ENCODE assay signal across 9 cellular contexts in genomic region chr9:21160178-21160577, GRCh38. TPM values are rescaled to one million over a fixed set of nuclear protein-coding genes. Genes with fewer than 3 reads are reported as not detected.
DNase-seq lines count a peak whose midpoint lies in the region; ATAC-seq and TF ChIP-seq lines count a peak whose summit lies in the region.
"Had no signal": no experiment of that assay in that cellular context is flagged by ENCODE, and none has a peak within 500 bp of the region (broad histone marks: within the 10 kb centered on the region; RNA-seq: fewer than 3 reads in every experiment).

No MANE protein-coding gene starts in this region.

- DNase-seq in activated naive CD4-positive, alpha-beta T cell treated with Interleukin-2 at 50 U/mL for 16 hours, result no peak
- peak; percentile 34 for DNase-seq in activated T-helper 2 cell treated with anti-CD3 and anti-CD28 coated beads, Interferon-gamma antibody, Interleukin-2, Interleukin-4, amounts not matched to agents 10 μg/mL and 5 μg/mL and 100 μg/mL, durations not matched to agents 14 hours and 24 hours and 36 hours (ENCODE audit: low spot score)
- DNase-seq in G401 (ENCODE audit: low spot score) (no peak), germinal center (ENCODE audit: low spot score) (no peak), ascending aorta (ENCODE audit: low spot score in 2 of 2) (no peak)

- H3K4me3 Mint-ChIP-seq in activated naive CD4-positive, alpha-beta T cell treated with anti-CD3 and anti-CD28 coated beads, Interleukin-2, amount 50 U/mL, for 24 hours, result peak overlapping the region; percentile 6
- peak overlapping the region; percentile 49 for H3K4me3 Mint-ChIP-seq in activated T-helper 2 cell treated with anti-CD3 and anti-CD28 coated beads, Interferon-gamma antibody, Interleukin-2, Interleukin-4, amounts not matched to agents 10 μg/mL and 5 μg/mL and 100 μg/mL, durations not matched to agents 14 hours and 24 hours and 36 hours (ENCODE audit: low read depth)
- peak overlapping the region; percentile 35 for H3K4me3 Mint-ChIP-seq in stimulated activated naive CD8-positive, alpha-beta T cell treated with anti-CD3 and anti-CD28 coated beads, Interleukin-15, Interleukin-2, amounts not matched to agents 100 ng/mL and 50 ng/mL, for 24 hours

- H3K36me3 Mint-ChIP-seq in activated naive CD4-positive, alpha-beta T cell treated with anti-CD3 and anti-CD28 coated beads, Interleukin-2, amount 50 U/mL, for 24 hours, result no peaks in the 10 kb centered on the region
- peaks cover 14% of the 10 kb centered on the region for H3K36me3 Mint-ChIP-seq in activated T-helper 2 cell treated with anti-CD3 and anti-CD28 coated beads, Interferon-gamma antibody, Interleukin-2, Interleukin-4, amounts not matched to agents 10 μg/mL and 5 μg/mL and 100 μg/mL, durations not matched to agents 14 hours and 24 hours and 36 hours (ENCODE audit: low read depth)
- no peaks in the 10 kb centered on the region for H3K36me3 Mint-ChIP-seq in stimulated activated naive CD8-positive, alpha-beta T cell treated with anti-CD3 and anti-CD28 coated beads, Interleukin-15, Interleukin-2, amounts not matched to agents 100 ng/mL and 50 ng/mL, for 24 hours (ENCODE audit: low read depth)

- intact Hi-C loops in activated T-helper 2 cell treated with anti-CD3 and anti-CD28 coated beads, Interferon-gamma antibody, Interleukin-2, Interleukin-4, amounts not matched to agents 10 μg/mL and 5 μg/mL and 100 μg/mL, durations not matched to agents 14 hours and 24 hours and 36 hours (cut with micrococcal nuclease), result no loop called here
- intact Hi-C loops in ascending aorta (cut with DNase I), result no loop called here

- H3K9me3 Mint-ChIP-seq in activated naive CD4-positive, alpha-beta T cell treated with anti-CD3 and anti-CD28 coated beads, Interleukin-2, amount 50 U/mL, for 24 hours, result no peaks in the 10 kb centered on the region
- peaks cover 27% of the 10 kb centered on the region for H3K9me3 Mint-ChIP-seq in activated T-helper 2 cell treated with anti-CD3 and anti-CD28 coated beads, Interferon-gamma antibody, Interleukin-2, Interleukin-4, amounts not matched to agents 10 μg/mL and 5 μg/mL and 100 μg/mL, durations not matched to agents 14 hours and 24 hours and 36 hours
- H3K9me3 Mint-ChIP-seq in stimulated activated naive CD8-positive, alpha-beta T cell treated with anti-CD3 and anti-CD28 coated beads, Interleukin-15, Interleukin-2, amounts not matched to agents 100 ng/mL and 50 ng/mL, for 24 hours, result no peaks in the 10 kb centered on the region

- H3K27me3 Mint-ChIP-seq in activated naive CD4-positive, alpha-beta T cell treated with anti-CD3 and anti-CD28 coated beads, Interleukin-2, amount 50 U/mL, for 24 hours, result no peaks in the 10 kb centered on the region
- peaks cover 2% of the 10 kb centered on the region for H3K27me3 Mint-ChIP-seq in activated T-helper 2 cell treated with anti-CD3 and anti-CD28 coated beads, Interferon-gamma antibody, Interleukin-2, Interleukin-4, amounts not matched to agents 10 μg/mL and 5 μg/mL and 100 μg/mL, durations not matched to agents 14 hours and 24 hours and 36 hours (ENCODE audit: low read depth)
- no peaks in the 10 kb centered on the region for H3K27me3 Mint-ChIP-seq in stimulated activated naive CD8-positive, alpha-beta T cell treated with anti-CD3 and anti-CD28 coated beads, Interleukin-15, Interleukin-2, amounts not matched to agents 100 ng/mL and 50 ng/mL, for 24 hours

- no peaks in the 10 kb centered on the region for H3K9me3 ChIP-seq in ascending aorta

- ATAC-seq in HG03135 (IDR thresholded peaks at IDR 0.05; ENCODE audit: unreplicated experiment), result peak; percentile 82

- in situ Hi-C loops in G401 (cut with HindIII; ENCODE audit: low sequenced_read_pairs), result no loop called here

- H3K27ac ChIP-seq in ascending aorta, result no peak overlapping the region

- H3K4me1 ChIP-seq in ascending aorta, result no peaks in the 10 kb centered on the region

- H3K27ac Mint-ChIP-seq in activated naive CD4-positive, alpha-beta T cell treated with anti-CD3 and anti-CD28 coated beads, Interleukin-2, amount 50 U/mL, for 24 hours, result no peak overlapping the region
- H3K27ac Mint-ChIP-seq in activated T-helper 2 cell treated with anti-CD3 and anti-CD28 coated beads, Interferon-gamma antibody, Interleukin-2, Interleukin-4, amounts not matched to agents 10 μg/mL and 5 μg/mL and 100 μg/mL, durations not matched to agents 14 hours and 24 hours and 36 hours, result no peak overlapping the region
- no peak overlapping the region for H3K27ac Mint-ChIP-seq in stimulated activated naive CD8-positive, alpha-beta T cell treated with anti-CD3 and anti-CD28 coated beads, Interleukin-15, Interleukin-2, amounts not matched to agents 100 ng/mL and 50 ng/mL, for 24 hours

- TF ChIP-seq CTCF in ascending aorta (IDR thresholded peaks at IDR 0.05), result no peak

- H3K4me1 Mint-ChIP-seq in activated naive CD4-positive, alpha-beta T cell treated with anti-CD3 and anti-CD28 coated beads, Interleukin-2, amount 50 U/mL, for 24 hours, result peaks cover 35% of the 10 kb centered on the region
- H3K4me1 Mint-ChIP-seq in activated T-helper 2 cell treated with anti-CD3 and anti-CD28 coated beads, Interferon-gamma antibody, Interleukin-2, Interleukin-4, amounts not matched to agents 10 μg/mL and 5 μg/mL and 100 μg/mL, durations not matched to agents 14 hours and 24 hours and 36 hours (ENCODE audit: low read depth), result peaks cover 40% of the 10 kb centered on the region
- H3K4me1 Mint-ChIP-seq in stimulated activated naive CD8-positive, alpha-beta T cell treated with anti-CD3 and anti-CD28 coated beads, Interleukin-15, Interleukin-2, amounts not matched to agents 100 ng/mL and 50 ng/mL, for 24 hours (ENCODE audit: low read depth), result peaks cover 22% of the 10 kb centered on the region

- no peak overlapping the region for H3K4me3 ChIP-seq in ascending aorta

- H3K36me3 ChIP-seq in ascending aorta, result no peaks in the 10 kb centered on the region

- H3K27me3 ChIP-seq in ascending aorta, result no peaks in the 10 kb centered on the region

RNA-seq across cellular contexts. Expression of gene IFNA21, which starts 6.3 kb away (rescaled TPM):
- total RNA-seq in activated T-helper 2 cell treated with anti-CD3 and anti-CD28 coated beads, Interferon-gamma antibody, Interleukin-2, Interleukin-4, amounts not matched to agents 10 μg/mL and 5 μg/mL and 100 μg/mL, durations not matched to agents 14 hours and 24 hours and 36 hours, result not detected in 2 replicates
- not detected in 2 replicates for total RNA-seq in G401 (2014; rRNA removed; shearing (Covaris generic))
- not detected for total RNA-seq in ascending aorta
- total RNA-seq: liver had no signal

RNA-seq across cellular contexts. Expression of gene IFNW1, which starts 18.5 kb away (rescaled TPM):
- total RNA-seq in activated T-helper 2 cell treated with anti-CD3 and anti-CD28 coated beads, Interferon-gamma antibody, Interleukin-2, Interleukin-4, amounts not matched to agents 10 μg/mL and 5 μg/mL and 100 μg/mL, durations not matched to agents 14 hours and 24 hours and 36 hours, result not detected in 2 replicates
- not detected in 2 replicates for total RNA-seq in G401 (2014; rRNA removed; shearing (Covaris generic))
- total RNA-seq in ascending aorta, result not detected
- total RNA-seq: liver had no signal

RNA-seq across cellular contexts. Expression of gene IFNA4, which starts 27.2 kb away (rescaled TPM):
- total RNA-seq in activated T-helper 2 cell treated with anti-CD3 and anti-CD28 coated beads, Interferon-gamma antibody, Interleukin-2, Interleukin-4, amounts not matched to agents 10 μg/mL and 5 μg/mL and 100 μg/mL, durations not matched to agents 14 hours and 24 hours and 36 hours, result not detected in 2 replicates
- total RNA-seq in G401 (2014; rRNA removed; shearing (Covaris generic)), result not detected in 2 replicates
- not detected for total RNA-seq in ascending aorta
- total RNA-seq: liver had no signal

RNA-seq across cellular contexts. Expression of gene IFNA7, which starts 41.8 kb away (rescaled TPM):
- not detected in 2 replicates for total RNA-seq in activated T-helper 2 cell treated with anti-CD3 and anti-CD28 coated beads, Interferon-gamma antibody, Interleukin-2, Interleukin-4, amounts not matched to agents 10 μg/mL and 5 μg/mL and 100 μg/mL, durations not matched to agents 14 hours and 24 hours and 36 hours
- total RNA-seq in G401 (2014; rRNA removed; shearing (Covaris generic)), result not detected in 2 replicates
- not detected for total RNA-seq in ascending aorta
- total RNA-seq: liver had no signal

RNA-seq across cellular contexts. Expression of gene IFNA10, which starts 46.8 kb away (rescaled TPM):
- not detected in 2 replicates for total RNA-seq in activated T-helper 2 cell treated with anti-CD3 and anti-CD28 coated beads, Interferon-gamma antibody, Interleukin-2, Interleukin-4, amounts not matched to agents 10 μg/mL and 5 μg/mL and 100 μg/mL, durations not matched to agents 14 hours and 24 hours and 36 hours
- total RNA-seq in G401 (2014; rRNA removed; shearing (Covaris generic)), result not detected in 2 replicates
- total RNA-seq in ascending aorta, result not detected
- total RNA-seq: liver had no signal
